ENCODE assay signal across 8 cellular contexts in genomic region chr4:54659213-54660144, GRCh38. TPM values are rescaled to one million over a fixed set of nuclear protein-coding genes. Genes with fewer than 3 reads are reported as not detected.
A peak's percentile ranks its signal among the peaks of the same experiment; 100 is the strongest.
DNase-seq lines count a peak whose midpoint lies in the region; ATAC-seq and TF ChIP-seq lines count a peak whose summit lies in the region.

No MANE protein-coding gene starts in this region.

- no peak for TF ChIP-seq POLR2A in spleen (IDR thresholded peaks at IDR 0.05)

- no peaks in the 10 kb centered on the region for H3K9me3 Mint-ChIP-seq in activated naive CD8-positive, alpha-beta T cell (ENCODE audit: low read depth)

- H3K4me3 ChIP-seq in cardiac muscle cell (peak overlapping the region; percentile 62), iPS-18c (ENCODE audit: insufficient read depth, low read depth, low read length) (peak overlapping the region; percentile 93), spleen (peak overlapping the region; percentile 42 to 74 (median 52))

- H3K36me3 ChIP-seq in cardiac muscle cell, result no peaks in the 10 kb centered on the region
- H3K36me3 ChIP-seq in spleen, result no peaks in the 10 kb centered on the region

- H3K36me3 Mint-ChIP-seq in activated naive CD8-positive, alpha-beta T cell, result no peaks in the 10 kb centered on the region

- H3K4me1 ChIP-seq in cardiac muscle cell (ENCODE audit: low read depth) (no peaks in the 10 kb centered on the region), spleen (peaks cover 6 to 38% (median 28%) of the 10 kb centered on the region in 6 donors)

- H3K4me3 Mint-ChIP-seq in activated naive CD8-positive, alpha-beta T cell, result peak overlapping the region; percentile 80

- H3K27me3 ChIP-seq in cardiac muscle cell (peaks cover 76% of the 10 kb centered on the region), spleen (replicated peaks in 1 of 7) (peaks cover 0 to 73% (median 23%) of the 10 kb centered on the region in 7 donors)

- no peak overlapping the region for H3K27ac Mint-ChIP-seq in activated naive CD8-positive, alpha-beta T cell

- DNase-seq in cardiac muscle cell (ENCODE audit: low read depth in 1 of 2, low spot score in 1 of 2) (peak; percentile 33 to 47), Right ventricle myocardium inferior (ENCODE audit: missing footprints) (no peak), spleen (no peak), A172 (ENCODE audit: low spot score) (no peak), SHP77 treated with DMSO at 0.1 percent for 48 hours (lab: John Stamatoyannopoulos, UW) (no peak)

- 3 to 7% (median 4%) methylated on average over 22 to 23 of the region's 23 CpGs for WGBS in spleen, 5 donors

- H3K27me3 Mint-ChIP-seq in activated naive CD8-positive, alpha-beta T cell, result peaks cover 43% of the 10 kb centered on the region

- no peaks in the 10 kb centered on the region for H3K9me3 ChIP-seq in cardiac muscle cell (ENCODE audit: low read depth)
- H3K9me3 ChIP-seq in iPS-18c (ENCODE audit: control insufficient read depth, insufficient read depth, low read length), result no peaks in the 10 kb centered on the region
- no peaks in the 10 kb centered on the region for H3K9me3 ChIP-seq in spleen

- no peak for ATAC-seq in Right ventricle myocardium inferior
- ATAC-seq in GM21723 (IDR thresholded peaks at IDR 0.05; ENCODE audit: unreplicated experiment), result no peak

- peaks cover 18% of the 10 kb centered on the region for H3K4me1 Mint-ChIP-seq in activated naive CD8-positive, alpha-beta T cell (ENCODE audit: low read depth)

- intact Hi-C loops in Right ventricle myocardium inferior (cut with DNase I), result loop anchor here (10.0 kb wide), 1 partner anchor 285 kb away; no protein-coding TSS in a partner anchor
- intact Hi-C loops in spleen (cut with DNase I; ENCODE audit: low total_unique reads), result no loop called here

- H3K27ac ChIP-seq in cardiac muscle cell (no peak overlapping the region), spleen (peak overlapping the region in 3 of 8 donors; percentile 45 to 72 (median 52))

- no peak for TF ChIP-seq CTCF in cardiac muscle cell (IDR thresholded peaks at IDR 0.05; ENCODE audit: low read depth, low read length)
- no peak for TF ChIP-seq CTCF in spleen (IDR thresholded peaks at IDR 0.05 in 8 of 11, conservative IDR thresholded peaks at IDR 0.05 in 3 of 11)

RNA-seq across cellular contexts. Expression of gene KIT, which starts 1.7 kb away (rescaled TPM):
- total RNA-seq in cardiac muscle cell (1.4 and 10.5 TPM in 2 replicates), Right ventricle myocardium inferior (1.5 TPM), spleen (10 to 100 TPM in 2 of 7 donors, 1 to 10 TPM in 5; 1.7 to 16.8 (median 4.9) TPM)
- polyA plus RNA-seq in cardiac muscle cell (3.2 and 4.1 TPM in 2 replicates), spleen (under 1 TPM; 0.24 to 0.65 (median 0.26) TPM)
- total RNA-seq in A172 (2014; rRNA removed; shearing (Covaris generic)), result 5.1 and 10.4 TPM in 2 replicates

Comparison
In these comparisons a context has a peak if more than half of its experiments do, and no peak if none do; other contexts are left out.
1. DNase-seq: peak in cardiac muscle cell (2 of 2); none in Right ventricle myocardium inferior (single experiment), spleen (single experiment), A172 (single experiment) and SHP77 treated with DMSO at 0.1 percent for 48 hours (single experiment).
2. Peak in every context shown above with its lines, with median percentiles within 50 percentile points of each other: H3K4me3 ChIP-seq.